16 cellular contexts compared by ENCODE assay signal in the genomic region with DNA sequence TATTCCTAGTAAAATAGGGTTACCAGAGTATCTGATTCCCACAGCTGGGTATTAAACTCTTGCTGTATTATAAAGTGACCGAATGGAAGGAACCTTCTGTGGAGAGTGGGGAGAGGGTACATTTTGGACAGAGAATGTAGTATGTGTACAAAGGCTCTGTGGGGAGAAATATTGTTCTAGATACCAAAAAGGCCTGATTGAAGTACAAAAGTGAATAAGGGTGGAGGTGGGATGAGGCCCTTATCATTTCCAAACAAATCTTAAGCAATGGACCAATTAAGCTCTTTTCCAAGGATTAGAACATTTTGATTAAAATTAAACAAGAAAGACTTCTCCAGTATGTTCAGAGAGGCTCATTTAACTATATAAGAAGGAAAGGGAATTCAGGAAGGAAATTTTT. TPM values are rescaled to one million over a fixed set of nuclear protein-coding genes. Genes with fewer than 3 reads are reported as not detected.
DNase-seq lines count a peak whose midpoint lies in the region; TF ChIP-seq lines count a peak whose summit lies in the region.
"Had no signal": no experiment of that assay in that cellular context is flagged by ENCODE, and none has a peak within 500 bp of the region (broad histone marks: within the 10 kb centered on the region; RNA-seq: fewer than 3 reads in every experiment).

No MANE protein-coding gene starts in this region.

- H3K9me3 ChIP-seq in AG04450 (ENCODE audit: control insufficient read depth, insufficient read depth, low read length) (no peaks in the 10 kb centered on the region), PC-9 (ENCODE audit: insufficient read depth, low read depth) (no peaks in the 10 kb centered on the region), neural progenitor cell (ENCODE audit: low read depth) (no peaks in the 10 kb centered on the region)
- H3K9me3 ChIP-seq: BLaER1 had no signal

- H3K4me1 Mint-ChIP-seq in neural progenitor cell, result no peaks in the 10 kb centered on the region
- no peaks in the 10 kb centered on the region for H3K4me1 Mint-ChIP-seq in glutamatergic neuron (ENCODE audit: low read depth, unreplicated experiment)
- H3K4me1 Mint-ChIP-seq: CD14-positive monocyte; CD4-positive, alpha-beta memory T cell; IgD-negative memory B cell had no signal

- peaks cover 90% of the 10 kb centered on the region for H4K20me1 ChIP-seq in PC-9 (ENCODE audit: insufficient read depth)
- H4K20me1 ChIP-seq in neural progenitor cell (ENCODE audit: low read depth), result no peaks in the 10 kb centered on the region

- H3K27ac ChIP-seq in AG04450 (ENCODE audit: low read depth, low read length) (peak overlapping the region; percentile 11), PC-9 (peak overlapping the region; percentile 45), neural progenitor cell (no peak overlapping the region)
- H3K27ac ChIP-seq: BLaER1, GM23248 had no signal

- H3K9ac ChIP-seq in neural progenitor cell, result no peak overlapping the region
- H3K9ac ChIP-seq: BLaER1, GM23248 had no signal

- peaks cover 90% of the 10 kb centered on the region for H3K79me2 ChIP-seq in PC-9 (ENCODE audit: low read depth)
- H3K79me2 ChIP-seq in neural progenitor cell (ENCODE audit: low read depth), result peaks cover 4% of the 10 kb centered on the region

- BruUV-seq in PC-9 (replicated peaks; lab: Mats Ljungman, UMichigan), result no TSS peak

- H3K27me3 ChIP-seq in AG04450 (ENCODE audit: control insufficient read depth, insufficient read depth, low read length), result no peaks in the 10 kb centered on the region
- no peaks in the 10 kb centered on the region for H3K27me3 ChIP-seq in PC-9 (ENCODE audit: insufficient read depth, low read depth)
- H3K27me3 ChIP-seq in neural progenitor cell, result no peaks in the 10 kb centered on the region
- H3K27me3 ChIP-seq: BLaER1 had no signal

- H3K4me3 ChIP-seq in AG04450 (ENCODE audit: low read depth, low read length), result no peak overlapping the region
- no peak overlapping the region for H3K4me3 ChIP-seq in PC-9
- H3K4me3 ChIP-seq in neural progenitor cell, result no peak overlapping the region
- H3K4me3 ChIP-seq: BLaER1, GM23248 had no signal

- no peak overlapping the region for H3K4me2 ChIP-seq in PC-9
- no peak overlapping the region for H3K4me2 ChIP-seq in neural progenitor cell
- H3K4me2 ChIP-seq: BLaER1 had no signal

- peaks cover 90% of the 10 kb centered on the region for H3F3A ChIP-seq in PC-9 (ENCODE audit: insufficient read depth, low read depth)
- no peaks in the 10 kb centered on the region for H3F3A ChIP-seq in neural progenitor cell (ENCODE audit: low read depth)

- peaks cover 34% of the 10 kb centered on the region for H3K36me3 Mint-ChIP-seq in neural progenitor cell
- peaks cover 15% of the 10 kb centered on the region for H3K36me3 Mint-ChIP-seq in glutamatergic neuron (ENCODE audit: unreplicated experiment)

- no peaks in the 10 kb centered on the region for H3K9me2 ChIP-seq in PC-9 (ENCODE audit: insufficient read depth)

- intact Hi-C loops in PC-9 (cut with micrococcal nuclease; ENCODE audit: unreplicated experiment), result no loop called here

- TF ChIP-seq CTCF in AG04450 (IDR thresholded peaks at IDR 0.05; ENCODE audit: low read depth, low read length) (no peak), PC-9 (conservative IDR thresholded peaks at IDR 0.05) (no peak), neural progenitor cell (IDR thresholded peaks at IDR 0.05) (no peak), glutamatergic neuron (IDR thresholded peaks at IDR 0.05; ENCODE audit: partially characterized antibody, unreplicated experiment) (no peak)

- H3K4me1 ChIP-seq in PC-9 (replicated peaks; ENCODE audit: insufficient read depth) (peaks cover 38% of the 10 kb centered on the region), neural progenitor cell (no peaks in the 10 kb centered on the region)
- H3K4me1 ChIP-seq: BLaER1 had no signal

- H3K27me3 Mint-ChIP-seq in neural progenitor cell (ENCODE audit: insufficient read depth, low read depth) (no peaks in the 10 kb centered on the region), glutamatergic neuron (ENCODE audit: unreplicated experiment) (peaks cover 2% of the 10 kb centered on the region)
- H3K27me3 Mint-ChIP-seq: CD4-positive, alpha-beta memory T cell; IgD-negative memory B cell had no signal

- H3K9me3 Mint-ChIP-seq in neural progenitor cell (peaks cover 6% of the 10 kb centered on the region), glutamatergic neuron (ENCODE audit: unreplicated experiment) (peaks cover 5% of the 10 kb centered on the region)
- H3K9me3 Mint-ChIP-seq: CD14-positive monocyte; CD4-positive, alpha-beta memory T cell; IgD-negative memory B cell had no signal

- H3K27ac Mint-ChIP-seq in neural progenitor cell (peak overlapping the region; percentile 7), glutamatergic neuron (ENCODE audit: unreplicated experiment) (no peak overlapping the region)
- H3K27ac Mint-ChIP-seq: CD14-positive monocyte, IgD-negative memory B cell had no signal

- H3K36me3 ChIP-seq in PC-9 (ENCODE audit: low read depth) (peaks cover 77% of the 10 kb centered on the region), neural progenitor cell (peaks cover 43% of the 10 kb centered on the region)

- H2AFZ ChIP-seq in PC-9 (no peak overlapping the region), neural progenitor cell (replicated peaks) (no peak overlapping the region)
- H2AFZ ChIP-seq: GM23248 had no signal

- POLR2A ChIA-PET in AG04450 (lab: Yijun Ruan, JAX), result no interaction called here
- POLR2A ChIA-PET in PC-9 (lab: Charles Lee; ENCODE audit: unreplicated experiment), result no interaction called here

- CTCF ChIA-PET in AG04450 (lab: Charles Lee), result no interaction called here
- CTCF ChIA-PET in PC-9 (lab: Charles Lee), result no interaction called here

- DNase-seq in AG04450 (ENCODE audit: low read depth, low spot score) (no peak), PC-9 (no peak), neural progenitor cell (ENCODE audit: low spot score) (no peak), NCI-H82 treated with DMSO at 0.1 percent for 48 hours (lab: John Stamatoyannopoulos, UW; ENCODE audit: unreplicated experiment) (no peak), glutamatergic neuron (no peak), NCI-H2171 (lab: John Stamatoyannopoulos, UW) (no peak)
- DNase-seq: ACHN; CD4-positive, alpha-beta memory T cell; DMS153; DMS79; GDM1; GM23248; HCEC 1CT had no signal

- H3K4me3 Mint-ChIP-seq in neural progenitor cell (no peak overlapping the region), glutamatergic neuron (ENCODE audit: unreplicated experiment) (no peak overlapping the region)
- H3K4me3 Mint-ChIP-seq: CD14-positive monocyte; CD4-positive, alpha-beta memory T cell; IgD-negative memory B cell had no signal

RNA-seq across cellular contexts. Expression of gene EID3, which starts 20.4 kb away (rescaled TPM):
- 1.8 and 2.5 TPM in 2 replicates for polyA plus RNA-seq in AG04450 (2011; rRNA removed)
- polyA minus RNA-seq in AG04450 (2011; rRNA and poly(A)+ RNA removed), result 8.6 and 14.7 TPM in 2 replicates
- total RNA-seq in PC-9 (2021) (42.4 and 47.4 TPM in 2 replicates), neural progenitor cell (ENCODE audit: low replicate concordance) (4.3 and 8.0 TPM in 2 replicates), glutamatergic neuron (ENCODE audit: unreplicated experiment) (3.7 TPM)
